11 cellular contexts compared by ENCODE assay signal in the genomic region with DNA sequence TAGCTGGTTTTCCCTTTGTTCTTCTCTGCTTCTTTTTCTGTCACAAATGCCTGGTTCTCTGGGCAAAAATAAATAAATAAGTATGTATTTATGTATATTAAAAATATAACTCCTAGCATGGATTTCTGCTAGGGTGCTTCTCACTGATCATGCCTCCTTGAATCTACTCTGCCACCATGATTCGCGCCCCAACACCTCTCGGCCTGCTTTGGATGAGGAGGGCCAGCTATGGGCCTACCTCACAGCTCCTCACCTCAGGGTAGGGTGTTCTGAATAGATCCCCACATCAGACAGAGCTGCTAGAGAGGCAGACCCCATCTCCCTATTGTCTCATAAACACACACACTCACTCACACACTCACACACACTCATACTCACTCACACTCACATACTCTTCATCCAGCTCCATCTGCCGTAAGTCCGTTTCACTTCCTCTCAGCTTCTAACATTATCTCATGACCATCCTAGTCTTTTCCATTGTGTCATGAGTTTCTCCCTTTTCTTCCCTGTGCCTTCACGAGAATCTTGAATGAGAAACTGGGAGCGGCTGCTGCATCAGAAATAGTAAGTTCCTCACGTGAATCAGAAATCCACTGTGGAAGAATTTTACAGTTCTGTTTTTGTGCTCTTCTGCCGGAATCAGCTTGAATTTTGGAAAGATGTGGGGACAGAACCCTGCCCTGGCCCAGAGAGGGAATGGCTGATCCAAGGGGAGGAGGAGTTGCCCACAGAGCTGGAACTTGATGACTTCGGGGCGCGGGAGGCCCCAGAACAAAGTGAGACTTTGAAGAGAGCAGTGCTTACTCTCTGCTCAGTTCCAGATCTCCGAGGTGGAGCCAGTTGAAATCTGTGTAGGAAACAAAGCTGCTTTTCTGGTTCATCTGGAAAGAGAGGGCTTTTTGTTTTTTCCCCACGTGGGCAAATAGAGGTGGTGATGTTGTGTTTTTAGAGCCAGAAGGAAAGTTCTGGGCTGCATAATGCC. TPM values are rescaled to one million over a fixed set of nuclear protein-coding genes. Genes with fewer than 3 reads are reported as not detected.
DNase-seq lines count a peak whose midpoint lies in the region; ATAC-seq and TF ChIP-seq lines count a peak whose summit lies in the region.
"Had no signal": no experiment of that assay in that cellular context is flagged by ENCODE, and none has a peak within 500 bp of the region (broad histone marks: within the 10 kb centered on the region; RNA-seq: fewer than 3 reads in every experiment).

No MANE protein-coding gene starts in this region.

- H3K9ac ChIP-seq in GM23248 (peak overlapping the region; percentile 79), colonic mucosa (ENCODE audit: low read depth in 2 of 2, low read length in 2 of 2) (no peak overlapping the region)

- H3K27me3 ChIP-seq in GM23248 (replicated peaks; ENCODE audit: insufficient read depth): no peaks in the 10 kb centered on the region
- no peaks in the 10 kb centered on the region for H3K27me3 ChIP-seq in colonic mucosa
- H3K27me3 ChIP-seq in right lobe of liver: no peaks in the 10 kb centered on the region
- H3K27me3 ChIP-seq in ovary: no peaks in the 10 kb centered on the region

- peaks cover 20% of the 10 kb centered on the region for H3K4me1 Mint-ChIP-seq in osteocyte (ENCODE audit: unreplicated experiment)

- DNase-seq in GM23248: peak; percentile 78
- DNase-seq in colonic mucosa: no peak
- DNase-seq in right lobe of liver: no peak
- DNase-seq in superior temporal gyrus (ENCODE audit: extremely low spot score): peak; percentile 87
- no peak for DNase-seq in HuH-7.5 (ENCODE audit: low spot score)
- DNase-seq in osteocyte (ENCODE audit: extremely low spot score, unreplicated experiment): no peak
- DNase-seq in ovary: no peak
- DNase-seq: activated CD4-positive, alpha-beta memory T cell treated with anti-CD3 and anti-CD28 coated beads for 36 hours; central memory CD4-positive, alpha-beta T cell; RPMI8226 had no signal

- peak overlapping the region; percentile 90 for H2AFZ ChIP-seq in GM23248

- no peaks in the 10 kb centered on the region for H3K27me3 Mint-ChIP-seq in osteocyte (ENCODE audit: unreplicated experiment)
- H3K27me3 Mint-ChIP-seq: activated CD4-positive, alpha-beta memory T cell treated with anti-CD3 and anti-CD28 coated beads for 36 hours had no signal

- peaks cover 34% of the 10 kb centered on the region for H3F3A ChIP-seq in GM23248 (ENCODE audit: insufficient read depth)

- no peak overlapping the region for H3K27ac Mint-ChIP-seq in osteocyte (ENCODE audit: unreplicated experiment)
- H3K27ac Mint-ChIP-seq: activated CD4-positive, alpha-beta memory T cell treated with anti-CD3 and anti-CD28 coated beads for 36 hours had no signal

- no peaks in the 10 kb centered on the region for H3K36me3 ChIP-seq in GM23248 (ENCODE audit: low read depth)
- H3K36me3 ChIP-seq in colonic mucosa: no peaks in the 10 kb centered on the region
- peaks cover 0 to 6% (median 0%) of the 10 kb centered on the region in 4 donors for H3K36me3 ChIP-seq in right lobe of liver
- no peaks in the 10 kb centered on the region for H3K36me3 ChIP-seq in ovary

- H3K36me3 Mint-ChIP-seq in osteocyte (ENCODE audit: unreplicated experiment): peaks cover 9% of the 10 kb centered on the region
- H3K36me3 Mint-ChIP-seq: activated CD4-positive, alpha-beta memory T cell treated with anti-CD3 and anti-CD28 coated beads for 36 hours had no signal

- H4K20me1 ChIP-seq in GM23248 (ENCODE audit: insufficient read depth): no peaks in the 10 kb centered on the region

- H3K27ac ChIP-seq in GM23248: peak overlapping the region; percentile 86
- H3K27ac ChIP-seq in colonic mucosa: peak overlapping the region; percentile 8
- H3K27ac ChIP-seq in right lobe of liver: no peak overlapping the region
- H3K27ac ChIP-seq in ovary: no peak overlapping the region

- no peaks in the 10 kb centered on the region for H3K9me3 Mint-ChIP-seq in osteocyte (ENCODE audit: unreplicated experiment)
- H3K9me3 Mint-ChIP-seq: activated CD4-positive, alpha-beta memory T cell treated with anti-CD3 and anti-CD28 coated beads for 36 hours had no signal

- WGBS in GM23248 (ENCODE audit: low coverage in 1 of 2, low lambda C conversion rate in 2 of 2, missing lambda C conversion rate in 2 of 2), 2 experiments: 28 to 30% methylated on average over 14 of the region's 14 CpGs
- WGBS in right lobe of liver (ENCODE audit: insufficient coverage, low coverage, low lambda C conversion rate, missing lambda C conversion rate): 84% methylated on average over 10 of the region's 14 CpGs
- 82 to 93% (median 91%) methylated on average over 14 of the region's 14 CpGs for WGBS in ovary, 3 donors

- no peaks in the 10 kb centered on the region for H3K9me2 ChIP-seq in GM23248 (ENCODE audit: insufficient read depth)

- ATAC-seq in right lobe of liver (peak; percentile 16 to 47 (median 32)), HG03520 (IDR thresholded peaks at IDR 0.05; ENCODE audit: unreplicated experiment) (no peak)

- H3K4me3 Mint-ChIP-seq in osteocyte (ENCODE audit: unreplicated experiment): no peak overlapping the region
- H3K4me3 Mint-ChIP-seq: activated CD4-positive, alpha-beta memory T cell treated with anti-CD3 and anti-CD28 coated beads for 36 hours had no signal

- TF ChIP-seq CTCF in colonic mucosa (IDR thresholded peaks at IDR 0.05): no peak
- no peak for TF ChIP-seq CTCF in right lobe of liver (IDR thresholded peaks at IDR 0.05)
- TF ChIP-seq CTCF in osteocyte (IDR thresholded peaks at IDR 0.05): no peak
- TF ChIP-seq CTCF in ovary (IDR thresholded peaks at IDR 0.05): no peak

- H3K4me3 ChIP-seq in GM23248 (peak overlapping the region; percentile 58), colonic mucosa (no peak overlapping the region), right lobe of liver (no peak overlapping the region), ovary (no peak overlapping the region)

- peaks cover 75% of the 10 kb centered on the region for H3K79me2 ChIP-seq in GM23248 (ENCODE audit: insufficient read depth)

- TF ChIP-seq EP300 in ovary (IDR thresholded peaks at IDR 0.05): no peak

- intact Hi-C loops in colonic mucosa (cut with DNase I) (no loop called here), right lobe of liver (cut with DNase I) (no loop called here), ovary (cut with DNase I) (no loop called here)

- H3K9me3 ChIP-seq in GM23248 (ENCODE audit: low read depth) (no peaks in the 10 kb centered on the region), colonic mucosa (no peaks in the 10 kb centered on the region), right lobe of liver (no peaks in the 10 kb centered on the region), ovary (no peaks in the 10 kb centered on the region)

- H3K4me2 ChIP-seq in GM23248 (ENCODE audit: unreplicated experiment): peak overlapping the region; percentile 87

- no peak for TF ChIP-seq POLR2A in right lobe of liver (IDR thresholded peaks at IDR 0.05)
- TF ChIP-seq POLR2A in ovary (IDR thresholded peaks at IDR 0.05): no peak

- H3K4me1 ChIP-seq in GM23248 (ENCODE audit: insufficient read depth): peaks cover 32% of the 10 kb centered on the region
- no peaks in the 10 kb centered on the region for H3K4me1 ChIP-seq in colonic mucosa
- peaks cover 0 to 7% (median 3%) of the 10 kb centered on the region in 4 donors for H3K4me1 ChIP-seq in right lobe of liver
- H3K4me1 ChIP-seq in ovary (ENCODE audit: insufficient read depth): peaks cover 10% of the 10 kb centered on the region

- in situ Hi-C loops in GM23248 (cut with MboI): no loop called here

RNA-seq across cellular contexts. Expression of gene ANXA4, which starts 20.9 kb away (rescaled TPM):
- 31.0 and 35.7 TPM in 2 replicates for total RNA-seq in GM23248 (2014; rRNA removed; shearing (Covaris generic))
- polyA plus RNA-seq in GM23248 (2016; fragmentation: Nextera tagmentation; extraction: Ambion mirVana) (113 and 122 TPM in 2 replicates), ovary (10 to 100 TPM; 43.4 to 71.8 TPM)
- total RNA-seq in colonic mucosa (100 to 1,000 TPM; 258 to 324 TPM), right lobe of liver (100 to 1,000 TPM in 3 of 6 experiments, 10 to 100 TPM in 3; 53.5 to 173 (median 92.1) TPM), osteocyte (76.6 and 81.5 TPM in 2 replicates), ovary (10 to 100 TPM; 25.4 to 89.7 (median 77.1) TPM)

Comparison
In these comparisons a context has a peak if more than half of its experiments do, and no peak if none do; other contexts are left out.
1. DNase-seq: peak in GM23248 (single experiment) and superior temporal gyrus (single experiment); none in colonic mucosa (single experiment), right lobe of liver (0 of 3), HuH-7.5 (single experiment), osteocyte (single experiment) and ovary (0 of 5).
2. H3K27ac ChIP-seq: peak in GM23248 (single experiment) and colonic mucosa (single experiment); none in right lobe of liver (0 of 3) and ovary (0 of 2).